ENCODE assay signal across 25 cellular contexts in genomic region chr4:85650908-85651307, GRCh38.
"Had no signal": no experiment of that assay in that cellular context is flagged by ENCODE, and none has a peak within 500 bp of the region (broad histone marks: within the 10 kb centered on the region; RNA-seq: fewer than 3 reads in every experiment).

No MANE protein-coding gene starts in this region.

- H3K9me3 Mint-ChIP-seq: mesothelial cell of epicardium, nephron, neural progenitor cell had no signal

- H3K27ac ChIP-seq: coronary artery, neural progenitor cell, psoas muscle, sigmoid colon, stomach, thyroid gland had no signal

- FAIRE-seq: endothelial cell of umbilical vein had no signal

- H3K27ac Mint-ChIP-seq: immature natural killer cell; mesothelial cell of epicardium; naive thymus-derived CD4-positive, alpha-beta T cell; nephron; neural progenitor cell; stimulated activated effector memory CD8-positive, alpha-beta T cell treated with anti-CD3 and anti-CD28 coated beads, Interleukin-12 subunit alpha, Interleukin-12 subunit beta, amount 100 ng/mL, for 72 hours had no signal

- H3K27me3 Mint-ChIP-seq: naive thymus-derived CD4-positive, alpha-beta T cell had no signal

- H3K4me1 Mint-ChIP-seq: immature natural killer cell; naive thymus-derived CD4-positive, alpha-beta T cell; nephron; neural progenitor cell; stimulated activated effector memory CD8-positive, alpha-beta T cell treated with anti-CD3 and anti-CD28 coated beads, Interleukin-12 subunit alpha, Interleukin-12 subunit beta, amount 100 ng/mL, for 72 hours had no signal

- H3K36me3 ChIP-seq: neural progenitor cell, sigmoid colon, stomach, thyroid gland had no signal

- H3K27me3 ChIP-seq: neural progenitor cell, sigmoid colon, stomach, thyroid gland had no signal

- ATAC-seq: left lobe of liver; naive thymus-derived CD4-positive, alpha-beta T cell; psoas muscle; right cardiac atrium; stimulated activated effector memory CD8-positive, alpha-beta T cell treated with anti-CD3 and anti-CD28 coated beads, Interleukin-12 subunit alpha, Interleukin-12 subunit beta, amount 100 ng/mL, for 72 hours had no signal

- DNase-seq: dermis blood vessel endothelial cell; effector memory CD4-positive, alpha-beta T cell; erythroblast; hypothalamus; immature natural killer cell; kidney; mesenchymal stem cell; naive thymus-derived CD4-positive, alpha-beta T cell; psoas muscle; right cardiac atrium; sigmoid colon; stimulated activated CD4-positive, alpha-beta T cell treated with anti-CD3 and anti-CD28 coated beads, Interleukin-2, amount 100 ng/mL, for 24 hours; stimulated activated CD4-positive, alpha-beta T cell treated with anti-CD3 and anti-CD28 coated beads, Interleukin-4, amount 100 ng/mL, for 24 hours; stimulated activated naive CD4-positive, alpha-beta T cell treated with Interleukin-2 at 50 U/mL for 16 hours; stomach; thyroid gland; trophoblast cell had no signal

- H3K36me3 Mint-ChIP-seq: immature natural killer cell; mesothelial cell of epicardium; naive thymus-derived CD4-positive, alpha-beta T cell; neural progenitor cell; stimulated activated effector memory CD8-positive, alpha-beta T cell treated with anti-CD3 and anti-CD28 coated beads, Interleukin-12 subunit alpha, Interleukin-12 subunit beta, amount 100 ng/mL, for 72 hours had no signal

- H3K9me3 ChIP-seq: psoas muscle, sigmoid colon, stomach, thyroid gland had no signal

- H3K4me1 ChIP-seq: neural progenitor cell, psoas muscle, sigmoid colon, stomach, thyroid gland had no signal

- H3K4me3 Mint-ChIP-seq: immature natural killer cell; mesothelial cell of epicardium; naive thymus-derived CD4-positive, alpha-beta T cell; nephron; neural progenitor cell; stimulated activated effector memory CD8-positive, alpha-beta T cell treated with anti-CD3 and anti-CD28 coated beads, Interleukin-12 subunit alpha, Interleukin-12 subunit beta, amount 100 ng/mL, for 72 hours had no signal

- H3K4me3 ChIP-seq: coronary artery, lung, neural progenitor cell, psoas muscle, sigmoid colon, stomach, thyroid gland had no signal
